Comparison of ENCODE assay signal across 1 cellular context in the genomic region with DNA sequence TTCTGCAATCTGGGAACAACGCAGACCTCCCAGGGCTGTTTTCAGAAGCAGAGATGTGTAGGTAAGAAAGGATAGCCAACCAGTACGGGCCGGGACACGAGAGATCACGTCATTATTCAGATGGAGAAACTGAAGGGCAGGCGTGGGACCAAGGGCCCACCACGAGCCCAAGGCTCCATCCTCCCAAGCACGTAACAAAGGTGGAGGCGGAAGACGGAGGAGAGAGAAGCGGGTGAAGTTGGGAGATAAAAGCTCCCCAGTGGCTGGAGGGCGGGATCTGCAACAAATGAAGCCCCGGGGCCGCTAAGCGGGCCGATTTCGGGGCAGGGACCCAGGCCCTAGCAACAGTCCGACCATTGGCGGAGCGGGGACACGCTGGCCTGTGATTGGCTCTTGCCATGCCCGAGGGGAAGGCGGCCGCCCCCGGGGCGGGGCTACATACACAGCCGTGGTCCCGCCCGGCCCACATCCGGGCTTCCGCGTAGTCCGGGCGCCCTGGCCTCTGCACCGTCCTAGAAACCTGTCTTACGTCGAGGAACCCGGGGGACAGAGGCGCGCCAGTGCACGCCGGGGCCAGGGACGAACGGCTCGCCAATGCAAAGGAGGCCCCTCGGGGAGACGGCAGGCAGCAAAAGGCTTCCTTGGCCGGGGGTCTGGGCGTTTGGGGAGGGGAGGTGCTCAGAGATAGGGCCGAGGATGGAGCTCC.
TF ChIP-seq lines count a peak whose summit lies in the region.

No MANE protein-coding gene starts in this region.

TF ChIP-seq in HepG2, 621 proteins besides CTCF, POLR2A, EP300 and RAD21 (continued from another document and continues in another):
- peak; percentile 71; the same call in 1 of the 2 replicates for TF ChIP-seq MEIS1 (CRISPR knock-in tag; IDR thresholded peaks at IDR 0.05; ENCODE audit: borderline replicate concordance)
- peak; percentile 100 for TF ChIP-seq RFX5 (IDR thresholded peaks at IDR 0.05; ENCODE audit: low read depth, low read length)
- TF ChIP-seq POLR2G (IDR thresholded peaks at IDR 0.05; ENCODE audit: low read depth, low read length): peak; percentile 79
- TF ChIP-seq ARNTL (CRISPR knock-in tag; IDR thresholded peaks at IDR 0.05): no peak
- TF ChIP-seq ZMYM2 (CRISPR knock-in tag; IDR thresholded peaks at IDR 0.05): peak; percentile 90
- TF ChIP-seq ZNF564 (CRISPR knock-in tag; IDR thresholded peaks at IDR 0.05): peak; percentile 27; the same call in 1 of the 2 replicates
- peak; percentile 84 for TF ChIP-seq AGO2 (optimal IDR thresholded peaks at IDR 0.05; ENCODE audit: low read depth, low read length)
- peak; percentile 74 for TF ChIP-seq ZNF350 (CRISPR knock-in tag; IDR thresholded peaks at IDR 0.05; ENCODE audit: borderline replicate concordance, low read depth)
- TF ChIP-seq, protein P1, sequence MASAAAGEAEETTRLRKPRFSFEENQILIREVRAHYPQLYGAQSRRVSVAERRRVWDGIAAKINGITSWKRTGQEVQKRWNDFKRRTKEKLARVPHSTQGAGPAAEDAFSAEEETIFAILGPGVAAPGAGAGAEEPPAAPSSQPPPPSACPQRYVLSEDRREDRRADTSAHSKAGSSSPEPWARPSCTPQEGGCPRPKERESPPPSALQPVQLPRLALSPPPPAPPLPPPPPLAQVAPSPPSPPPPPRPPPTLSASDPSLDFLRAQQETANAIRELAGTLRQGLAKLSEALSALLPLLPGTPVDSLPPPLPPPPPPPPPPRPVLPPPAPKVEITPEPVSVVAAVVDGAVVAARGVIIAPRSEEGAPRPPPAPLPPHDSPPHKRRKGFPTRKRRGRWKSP (CRISPR knock-in tag; IDR thresholded peaks at IDR 0.05): no peak
- TF ChIP-seq, protein P2, sequence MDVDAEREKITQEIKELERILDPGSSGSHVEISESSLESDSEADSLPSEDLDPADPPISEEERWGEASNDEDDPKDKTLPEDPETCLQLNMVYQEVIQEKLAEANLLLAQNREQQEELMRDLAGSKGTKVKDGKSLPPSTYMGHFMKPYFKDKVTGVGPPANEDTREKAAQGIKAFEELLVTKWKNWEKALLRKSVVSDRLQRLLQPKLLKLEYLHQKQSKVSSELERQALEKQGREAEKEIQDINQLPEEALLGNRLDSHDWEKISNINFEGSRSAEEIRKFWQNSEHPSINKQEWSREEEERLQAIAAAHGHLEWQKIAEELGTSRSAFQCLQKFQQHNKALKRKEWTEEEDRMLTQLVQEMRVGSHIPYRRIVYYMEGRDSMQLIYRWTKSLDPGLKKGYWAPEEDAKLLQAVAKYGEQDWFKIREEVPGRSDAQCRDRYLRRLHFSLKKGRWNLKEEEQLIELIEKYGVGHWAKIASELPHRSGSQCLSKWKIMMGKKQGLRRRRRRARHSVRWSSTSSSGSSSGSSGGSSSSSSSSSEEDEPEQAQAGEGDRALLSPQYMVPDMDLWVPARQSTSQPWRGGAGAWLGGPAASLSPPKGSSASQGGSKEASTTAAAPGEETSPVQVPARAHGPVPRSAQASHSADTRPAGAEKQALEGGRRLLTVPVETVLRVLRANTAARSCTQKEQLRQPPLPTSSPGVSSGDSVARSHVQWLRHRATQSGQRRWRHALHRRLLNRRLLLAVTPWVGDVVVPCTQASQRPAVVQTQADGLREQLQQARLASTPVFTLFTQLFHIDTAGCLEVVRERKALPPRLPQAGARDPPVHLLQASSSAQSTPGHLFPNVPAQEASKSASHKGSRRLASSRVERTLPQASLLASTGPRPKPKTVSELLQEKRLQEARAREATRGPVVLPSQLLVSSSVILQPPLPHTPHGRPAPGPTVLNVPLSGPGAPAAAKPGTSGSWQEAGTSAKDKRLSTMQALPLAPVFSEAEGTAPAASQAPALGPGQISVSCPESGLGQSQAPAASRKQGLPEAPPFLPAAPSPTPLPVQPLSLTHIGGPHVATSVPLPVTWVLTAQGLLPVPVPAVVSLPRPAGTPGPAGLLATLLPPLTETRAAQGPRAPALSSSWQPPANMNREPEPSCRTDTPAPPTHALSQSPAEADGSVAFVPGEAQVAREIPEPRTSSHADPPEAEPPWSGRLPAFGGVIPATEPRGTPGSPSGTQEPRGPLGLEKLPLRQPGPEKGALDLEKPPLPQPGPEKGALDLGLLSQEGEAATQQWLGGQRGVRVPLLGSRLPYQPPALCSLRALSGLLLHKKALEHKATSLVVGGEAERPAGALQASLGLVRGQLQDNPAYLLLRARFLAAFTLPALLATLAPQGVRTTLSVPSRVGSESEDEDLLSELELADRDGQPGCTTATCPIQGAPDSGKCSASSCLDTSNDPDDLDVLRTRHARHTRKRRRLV (CRISPR knock-in tag; IDR thresholded peaks at IDR 0.05): 0 out of 2 replicates have a peak, but pooled peaks have one; percentile 34
- TF ChIP-seq, protein P3, sequence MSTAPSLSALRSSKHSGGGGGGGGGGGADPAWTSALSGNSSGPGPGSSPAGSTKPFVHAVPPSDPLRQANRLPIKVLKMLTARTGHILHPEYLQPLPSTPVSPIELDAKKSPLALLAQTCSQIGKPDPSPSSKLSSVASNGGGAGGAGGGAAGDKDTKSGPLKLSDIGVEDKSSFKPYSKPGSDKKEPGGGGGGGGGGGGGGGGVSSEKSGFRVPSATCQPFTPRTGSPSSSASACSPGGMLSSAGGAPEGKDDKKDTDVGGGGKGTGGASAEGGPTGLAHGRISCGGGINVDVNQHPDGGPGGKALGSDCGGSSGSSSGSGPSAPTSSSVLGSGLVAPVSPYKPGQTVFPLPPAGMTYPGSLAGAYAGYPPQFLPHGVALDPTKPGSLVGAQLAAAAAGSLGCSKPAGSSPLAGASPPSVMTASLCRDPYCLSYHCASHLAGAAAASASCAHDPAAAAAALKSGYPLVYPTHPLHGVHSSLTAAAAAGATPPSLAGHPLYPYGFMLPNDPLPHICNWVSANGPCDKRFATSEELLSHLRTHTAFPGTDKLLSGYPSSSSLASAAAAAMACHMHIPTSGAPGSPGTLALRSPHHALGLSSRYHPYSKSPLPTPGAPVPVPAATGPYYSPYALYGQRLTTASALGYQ (CRISPR knock-in tag; IDR thresholded peaks at IDR 0.05): no peak
- TF ChIP-seq SOX5 (CRISPR knock-in tag; IDR thresholded peaks at IDR 0.05; ENCODE audit: borderline replicate concordance): no peak
- TF ChIP-seq, protein P4, sequence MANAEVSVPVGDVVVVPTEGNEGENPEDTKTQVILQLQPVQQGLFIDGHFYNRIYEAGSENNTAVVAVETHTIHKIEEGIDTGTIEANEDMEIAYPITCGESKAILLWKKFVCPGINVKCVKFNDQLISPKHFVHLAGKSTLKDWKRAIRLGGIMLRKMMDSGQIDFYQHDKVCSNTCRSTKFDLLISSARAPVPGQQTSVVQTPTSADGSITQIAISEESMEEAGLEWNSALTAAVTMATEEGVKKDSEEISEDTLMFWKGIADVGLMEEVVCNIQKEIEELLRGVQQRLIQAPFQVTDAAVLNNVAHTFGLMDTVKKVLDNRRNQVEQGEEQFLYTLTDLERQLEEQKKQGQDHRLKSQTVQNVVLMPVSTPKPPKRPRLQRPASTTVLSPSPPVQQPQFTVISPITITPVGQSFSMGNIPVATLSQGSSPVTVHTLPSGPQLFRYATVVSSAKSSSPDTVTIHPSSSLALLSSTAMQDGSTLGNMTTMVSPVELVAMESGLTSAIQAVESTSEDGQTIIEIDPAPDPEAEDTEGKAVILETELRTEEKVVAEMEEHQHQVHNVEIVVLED (CRISPR knock-in tag; IDR thresholded peaks at IDR 0.05; ENCODE audit: borderline replicate concordance): peak; percentile 39; the same call in 1 of the 2 replicates
- 0 out of 2 replicates have a peak, but pooled peaks have one; percentile 30 for TF ChIP-seq ZNF567 (CRISPR knock-in tag; IDR thresholded peaks at IDR 0.05; ENCODE audit: borderline replicate concordance)
- TF ChIP-seq, protein P5, sequence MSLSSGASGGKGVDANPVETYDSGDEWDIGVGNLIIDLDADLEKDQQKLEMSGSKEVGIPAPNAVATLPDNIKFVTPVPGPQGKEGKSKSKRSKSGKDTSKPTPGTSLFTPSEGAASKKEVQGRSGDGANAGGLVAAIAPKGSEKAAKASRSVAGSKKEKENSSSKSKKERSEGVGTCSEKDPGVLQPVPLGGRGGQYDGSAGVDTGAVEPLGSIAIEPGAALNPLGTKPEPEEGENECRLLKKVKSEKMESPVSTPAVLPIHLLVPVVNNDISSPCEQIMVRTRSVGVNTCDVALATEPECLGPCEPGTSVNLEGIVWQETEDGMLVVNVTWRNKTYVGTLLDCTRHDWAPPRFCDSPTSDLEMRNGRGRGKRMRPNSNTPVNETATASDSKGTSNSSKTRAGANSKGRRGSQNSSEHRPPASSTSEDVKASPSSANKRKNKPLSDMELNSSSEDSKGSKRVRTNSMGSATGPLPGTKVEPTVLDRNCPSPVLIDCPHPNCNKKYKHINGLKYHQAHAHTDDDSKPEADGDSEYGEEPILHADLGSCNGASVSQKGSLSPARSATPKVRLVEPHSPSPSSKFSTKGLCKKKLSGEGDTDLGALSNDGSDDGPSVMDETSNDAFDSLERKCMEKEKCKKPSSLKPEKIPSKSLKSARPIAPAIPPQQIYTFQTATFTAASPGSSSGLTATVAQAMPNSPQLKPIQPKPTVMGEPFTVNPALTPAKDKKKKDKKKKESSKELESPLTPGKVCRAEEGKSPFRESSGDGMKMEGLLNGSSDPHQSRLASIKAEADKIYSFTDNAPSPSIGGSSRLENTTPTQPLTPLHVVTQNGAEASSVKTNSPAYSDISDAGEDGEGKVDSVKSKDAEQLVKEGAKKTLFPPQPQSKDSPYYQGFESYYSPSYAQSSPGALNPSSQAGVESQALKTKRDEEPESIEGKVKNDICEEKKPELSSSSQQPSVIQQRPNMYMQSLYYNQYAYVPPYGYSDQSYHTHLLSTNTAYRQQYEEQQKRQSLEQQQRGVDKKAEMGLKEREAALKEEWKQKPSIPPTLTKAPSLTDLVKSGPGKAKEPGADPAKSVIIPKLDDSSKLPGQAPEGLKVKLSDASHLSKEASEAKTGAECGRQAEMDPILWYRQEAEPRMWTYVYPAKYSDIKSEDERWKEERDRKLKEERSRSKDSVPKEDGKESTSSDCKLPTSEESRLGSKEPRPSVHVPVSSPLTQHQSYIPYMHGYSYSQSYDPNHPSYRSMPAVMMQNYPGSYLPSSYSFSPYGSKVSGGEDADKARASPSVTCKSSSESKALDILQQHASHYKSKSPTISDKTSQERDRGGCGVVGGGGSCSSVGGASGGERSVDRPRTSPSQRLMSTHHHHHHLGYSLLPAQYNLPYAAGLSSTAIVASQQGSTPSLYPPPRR (CRISPR knock-in tag; IDR thresholded peaks at IDR 0.05; ENCODE audit: borderline replicate concordance): 0 out of 2 replicates have a peak, but pooled peaks have one; percentile 30
- TF ChIP-seq ZBTB38 (CRISPR knock-in tag; IDR thresholded peaks at IDR 0.05): peak; percentile 66
- TF ChIP-seq BCL6 (CRISPR knock-in tag; IDR thresholded peaks at IDR 0.05): peak; percentile 84
- TF ChIP-seq ZNF598 (CRISPR knock-in tag; IDR thresholded peaks at IDR 0.05; ENCODE audit: borderline replicate concordance): no peak
- no peak for TF ChIP-seq LCORL (IDR thresholded peaks at IDR 0.05)
- TF ChIP-seq LCORL (CRISPR knock-in tag; IDR thresholded peaks at IDR 0.05): peak; percentile 36
- no peak for TF ChIP-seq ZNF367 (CRISPR knock-in tag; IDR thresholded peaks at IDR 0.05; ENCODE audit: borderline replicate concordance)
- TF ChIP-seq SRSF4 (IDR thresholded peaks at IDR 0.05; ENCODE audit: low read depth, low read length, poor library complexity, severe bottlenecking): no peak
- TF ChIP-seq SP4 (CRISPR knock-in tag; IDR thresholded peaks at IDR 0.05): peak; percentile 81
- TF ChIP-seq, protein P6, sequence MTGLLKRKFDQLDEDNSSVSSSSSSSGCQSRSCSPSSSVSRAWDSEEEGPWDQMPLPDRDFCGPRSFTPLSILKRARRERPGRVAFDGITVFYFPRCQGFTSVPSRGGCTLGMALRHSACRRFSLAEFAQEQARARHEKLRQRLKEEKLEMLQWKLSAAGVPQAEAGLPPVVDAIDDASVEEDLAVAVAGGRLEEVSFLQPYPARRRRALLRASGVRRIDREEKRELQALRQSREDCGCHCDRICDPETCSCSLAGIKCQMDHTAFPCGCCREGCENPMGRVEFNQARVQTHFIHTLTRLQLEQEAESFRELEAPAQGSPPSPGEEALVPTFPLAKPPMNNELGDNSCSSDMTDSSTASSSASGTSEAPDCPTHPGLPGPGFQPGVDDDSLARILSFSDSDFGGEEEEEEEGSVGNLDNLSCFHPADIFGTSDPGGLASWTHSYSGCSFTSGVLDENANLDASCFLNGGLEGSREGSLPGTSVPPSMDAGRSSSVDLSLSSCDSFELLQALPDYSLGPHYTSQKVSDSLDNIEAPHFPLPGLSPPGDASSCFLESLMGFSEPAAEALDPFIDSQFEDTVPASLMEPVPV (CRISPR knock-in tag; IDR thresholded peaks at IDR 0.05): peak; percentile 39; the same call in 1 of the 2 replicates
- TF ChIP-seq, protein P7, sequence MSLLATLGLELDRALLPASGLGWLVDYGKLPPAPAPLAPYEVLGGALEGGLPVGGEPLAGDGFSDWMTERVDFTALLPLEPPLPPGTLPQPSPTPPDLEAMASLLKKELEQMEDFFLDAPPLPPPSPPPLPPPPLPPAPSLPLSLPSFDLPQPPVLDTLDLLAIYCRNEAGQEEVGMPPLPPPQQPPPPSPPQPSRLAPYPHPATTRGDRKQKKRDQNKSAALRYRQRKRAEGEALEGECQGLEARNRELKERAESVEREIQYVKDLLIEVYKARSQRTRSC (CRISPR knock-in tag; IDR thresholded peaks at IDR 0.05; ENCODE audit: low read depth): 0 out of 2 replicates have a peak, but pooled peaks have one; percentile 50
- 0 out of 2 replicates have a peak, but pooled peaks have one; percentile 65 for TF ChIP-seq PCBP1 (IDR thresholded peaks at IDR 0.05; ENCODE audit: borderline replicate concordance, low read depth, low read length)
- peak; percentile 99 for TF ChIP-seq ZNF777 (CRISPR knock-in tag; IDR thresholded peaks at IDR 0.05)
- TF ChIP-seq, protein P8, sequence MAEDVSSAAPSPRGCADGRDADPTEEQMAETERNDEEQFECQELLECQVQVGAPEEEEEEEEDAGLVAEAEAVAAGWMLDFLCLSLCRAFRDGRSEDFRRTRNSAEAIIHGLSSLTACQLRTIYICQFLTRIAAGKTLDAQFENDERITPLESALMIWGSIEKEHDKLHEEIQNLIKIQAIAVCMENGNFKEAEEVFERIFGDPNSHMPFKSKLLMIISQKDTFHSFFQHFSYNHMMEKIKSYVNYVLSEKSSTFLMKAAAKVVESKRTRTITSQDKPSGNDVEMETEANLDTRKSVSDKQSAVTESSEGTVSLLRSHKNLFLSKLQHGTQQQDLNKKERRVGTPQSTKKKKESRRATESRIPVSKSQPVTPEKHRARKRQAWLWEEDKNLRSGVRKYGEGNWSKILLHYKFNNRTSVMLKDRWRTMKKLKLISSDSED (CRISPR knock-in tag; IDR thresholded peaks at IDR 0.05): no peak
- TF ChIP-seq ZNF543 (CRISPR knock-in tag; IDR thresholded peaks at IDR 0.05): 0 out of 2 replicates have a peak, but pooled peaks have one; percentile 23
- TF ChIP-seq, protein P9, sequence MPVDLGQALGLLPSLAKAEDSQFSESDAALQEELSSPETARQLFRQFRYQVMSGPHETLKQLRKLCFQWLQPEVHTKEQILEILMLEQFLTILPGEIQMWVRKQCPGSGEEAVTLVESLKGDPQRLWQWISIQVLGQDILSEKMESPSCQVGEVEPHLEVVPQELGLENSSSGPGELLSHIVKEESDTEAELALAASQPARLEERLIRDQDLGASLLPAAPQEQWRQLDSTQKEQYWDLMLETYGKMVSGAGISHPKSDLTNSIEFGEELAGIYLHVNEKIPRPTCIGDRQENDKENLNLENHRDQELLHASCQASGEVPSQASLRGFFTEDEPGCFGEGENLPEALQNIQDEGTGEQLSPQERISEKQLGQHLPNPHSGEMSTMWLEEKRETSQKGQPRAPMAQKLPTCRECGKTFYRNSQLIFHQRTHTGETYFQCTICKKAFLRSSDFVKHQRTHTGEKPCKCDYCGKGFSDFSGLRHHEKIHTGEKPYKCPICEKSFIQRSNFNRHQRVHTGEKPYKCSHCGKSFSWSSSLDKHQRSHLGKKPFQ (CRISPR knock-in tag; IDR thresholded peaks at IDR 0.05; ENCODE audit: insufficient replicate concordance): peak; percentile 83
- TF ChIP-seq NR1H2 (CRISPR knock-in tag; IDR thresholded peaks at IDR 0.05; ENCODE audit: borderline replicate concordance, low read depth): no peak
- peak; percentile 80 for TF ChIP-seq ATF7 (IDR thresholded peaks at IDR 0.05)
- TF ChIP-seq ATF7 (CRISPR knock-in tag; IDR thresholded peaks at IDR 0.05): no peak
- TF ChIP-seq ZC3H13 (CRISPR knock-in tag; IDR thresholded peaks at IDR 0.05): peak; percentile 5; the same call in 1 of the 2 replicates
